9 cellular contexts compared by ENCODE assay signal in the genomic region with DNA sequence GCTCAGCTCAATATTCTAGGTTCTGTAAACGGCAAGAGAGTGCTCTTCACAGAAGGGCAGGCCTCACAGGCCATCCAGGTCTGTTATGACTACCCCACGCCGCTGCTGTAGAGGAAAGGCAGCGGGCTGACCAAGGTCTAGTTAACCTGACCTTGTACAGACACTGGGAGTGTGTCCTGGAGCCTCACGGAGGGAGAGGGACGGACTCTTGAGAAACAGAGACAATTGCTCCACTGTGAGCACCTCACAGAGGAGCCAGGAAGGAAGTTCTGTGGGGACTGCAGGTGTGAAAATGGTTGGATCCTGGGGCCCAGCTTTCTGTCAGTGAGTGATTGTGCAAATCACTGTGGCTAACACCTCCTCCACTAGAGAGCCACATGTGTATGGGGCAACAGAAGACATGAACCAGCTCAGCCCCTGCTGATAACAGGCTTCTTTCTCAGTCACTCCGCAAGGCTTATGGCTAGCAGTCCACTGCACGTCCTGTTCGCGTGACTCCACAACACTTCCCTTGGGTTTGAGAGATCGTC. TPM values are rescaled to one million over a fixed set of nuclear protein-coding genes. Genes with fewer than 3 reads are reported as not detected.
DNase-seq lines count a peak whose midpoint lies in the region; ATAC-seq and TF ChIP-seq lines count a peak whose summit lies in the region.
"Had no signal": no experiment of that assay in that cellular context is flagged by ENCODE, and none has a peak within 500 bp of the region (broad histone marks: within the 10 kb centered on the region; RNA-seq: fewer than 3 reads in every experiment).

No MANE protein-coding gene starts in this region.

- CTCF ChIA-PET in CD8-positive, alpha-beta T cell (lab: Charles Lee), result interaction anchor here (1.4 kb wide), 1 partner anchor 171 kb away, joined by 3 read pairs; no protein-coding TSS in a partner anchor

- POLR2A ChIA-PET in CD8-positive, alpha-beta T cell (lab: Charles Lee), result interaction anchor here (0.8 to 2.1 kb wide), 5 partner anchors 13 to 183 kb away, joined by 3 to 6 read pairs (median 5); a partner anchor contains a TSS

- DNase-seq in CD8-positive, alpha-beta T cell, result peak; percentile 28 to 77 (median 57)
- peak; percentile 19 for DNase-seq in activated T-cell treated with anti-CD3 and anti-CD28 coated beads for 1 hour (ENCODE audit: low read depth)
- peak; percentile 77 for DNase-seq in natural killer cell
- DNase-seq in DMS79 (lab: John Stamatoyannopoulos, UW), result no peak
- DNase-seq in NCI-H1105 (lab: John Stamatoyannopoulos, UW), result no peak
- DNase-seq in DMS 273 (lab: John Stamatoyannopoulos, UW; ENCODE audit: unreplicated experiment), result no peak
- DNase-seq in iPS-NIHi7 (ENCODE audit: extremely low spot score), result no peak

- H3K4me3 Mint-ChIP-seq in CD8-positive, alpha-beta T cell, result peak overlapping the region; percentile 55
- H3K4me3 Mint-ChIP-seq in natural killer cell, result peak overlapping the region; percentile 64

- intact Hi-C loops in CD8-positive, alpha-beta T cell (cut with DNase I, micrococcal nuclease), result loop anchor here (2.0 to 10.0 kb wide), 3 partner anchors 32 to 100 kb away; a partner anchor contains a TSS
- intact Hi-C loops in natural killer cell (cut with micrococcal nuclease), result loop anchor here (1.0 to 2.0 kb wide), 4 partner anchors 13 to 100 kb away; a partner anchor contains a TSS

- no peaks in the 10 kb centered on the region for H3K9me3 Mint-ChIP-seq in CD8-positive, alpha-beta T cell
- H3K9me3 Mint-ChIP-seq in natural killer cell, result no peaks in the 10 kb centered on the region

- H3K27ac ChIP-seq in CD8-positive, alpha-beta T cell (ENCODE audit: low read depth, low read length), result peak overlapping the region; percentile 41
- H3K27ac ChIP-seq: SK-N-MC had no signal

- peak overlapping the region; percentile 93 for H3K27ac Mint-ChIP-seq in CD8-positive, alpha-beta T cell
- peak overlapping the region; percentile 98 to 99 for H3K27ac Mint-ChIP-seq in natural killer cell

- no peaks in the 10 kb centered on the region for H3K9me3 ChIP-seq in CD8-positive, alpha-beta T cell (ENCODE audit: low read length)

- no peak overlapping the region for H3K4me3 ChIP-seq in CD8-positive, alpha-beta T cell (ENCODE audit: low read depth, low read length)
- H3K4me3 ChIP-seq: SK-N-MC had no signal

- H3K4me1 ChIP-seq in CD8-positive, alpha-beta T cell (ENCODE audit: insufficient read depth, low read length), result peaks cover 56% of the 10 kb centered on the region

- peak; percentile 72 for ATAC-seq in CD8-positive, alpha-beta T cell
- ATAC-seq in HG03066 (IDR thresholded peaks at IDR 0.05; ENCODE audit: low read depth, unreplicated experiment), result peak; percentile 73
- ATAC-seq in natural killer cell, result peak; percentile 61 to 84 (median 81)

- peaks cover 65% of the 10 kb centered on the region for H3K4me1 Mint-ChIP-seq in CD8-positive, alpha-beta T cell (ENCODE audit: low read depth)
- peaks cover 82 to 88% of the 10 kb centered on the region in 2 donors for H3K4me1 Mint-ChIP-seq in natural killer cell

- peaks cover 31% of the 10 kb centered on the region for H3K36me3 ChIP-seq in CD8-positive, alpha-beta T cell (ENCODE audit: insufficient read depth, low read length)

- H3K27me3 ChIP-seq in CD8-positive, alpha-beta T cell (ENCODE audit: insufficient read depth, low read length), result no peaks in the 10 kb centered on the region

- peaks cover 93% of the 10 kb centered on the region for H3K36me3 Mint-ChIP-seq in CD8-positive, alpha-beta T cell
- peaks cover 7% of the 10 kb centered on the region for H3K36me3 Mint-ChIP-seq in natural killer cell

- H3K27me3 Mint-ChIP-seq in CD8-positive, alpha-beta T cell (ENCODE audit: low read depth), result no peaks in the 10 kb centered on the region
- H3K27me3 Mint-ChIP-seq in natural killer cell (ENCODE audit: low read depth in 2 of 2), result no peaks in the 10 kb centered on the region

- TF ChIP-seq CTCF in CD8-positive, alpha-beta T cell (IDR thresholded peaks at IDR 0.05), result no peak
- no peak for TF ChIP-seq CTCF in natural killer cell (IDR thresholded peaks at IDR 0.05)

RNA-seq across cellular contexts. Expression of a gene that starts 31.4 kb away (rescaled TPM):
- 1 to 10 TPM; 3.2 to 3.3 TPM for total RNA-seq in CD8-positive, alpha-beta T cell
- total RNA-seq in natural killer cell, result 10 to 100 TPM; 59.9 to 86.3 (median 68.8) TPM

Comparison
In these comparisons a context has a peak if more than half of its experiments do, and no peak if none do; other contexts are left out.
1. DNase-seq: peak in CD8-positive, alpha-beta T cell (7 of 7), activated T-cell treated with anti-CD3 and anti-CD28 coated beads for 1 hour (single experiment) and natural killer cell (single experiment); none in DMS79 (single experiment), NCI-H1105 (single experiment), DMS 273 (single experiment) and iPS-NIHi7 (single experiment).
2. RNA of a gene that starts 31.4 kb away (total RNA-seq): 59.9 to 86.3 TPM in natural killer cell; 3.2 to 3.3 TPM in CD8-positive, alpha-beta T cell; every median in the first group is over 10 times any median in the second.
3. Peak in every context shown above with its lines, with median percentiles within 50 percentile points of each other: ATAC-seq.